16 cellular contexts compared by ENCODE assay signal in genomic region chr3:160677459-160677901, GRCh38. TPM values are rescaled to one million over a fixed set of nuclear protein-coding genes. Genes with fewer than 3 reads are reported as not detected.
A peak's percentile ranks its signal among the peaks of the same experiment; 100 is the strongest.
DNase-seq lines count a peak whose midpoint lies in the region; FAIRE-seq and TF ChIP-seq lines count a peak whose summit lies in the region.
"Had no signal": no experiment of that assay in that cellular context is flagged by ENCODE, and none has a peak within 500 bp of the region (broad histone marks: within the 10 kb centered on the region; RNA-seq: fewer than 3 reads in every experiment).

No MANE protein-coding gene starts in this region.

- peak; percentile 70 for DNase-seq in HT-29 (ENCODE audit: low spot score)
- DNase-seq in brain microvascular endothelial cell: peak; percentile 29
- peak; percentile 55 for DNase-seq in left kidney (ENCODE audit: low read depth, low spot score)
- no peak for DNase-seq in spleen
- no peak for DNase-seq in A172 (ENCODE audit: low spot score)
- no peak for DNase-seq in stimulated activated naive CD4-positive, alpha-beta T cell treated with Interleukin-2 at 50 U/mL for 16 hours (lab: John Stamatoyannopoulos, UW)
- DNase-seq in RCC 7860 (ENCODE audit: low spot score): no peak
- no peak for DNase-seq in NCI-H2227 treated with DMSO at 0.1 percent for 48 hours (lab: John Stamatoyannopoulos, UW)
- DNase-seq: activated CD4-positive, CD25-positive, alpha-beta regulatory T cell treated with anti-CD3 and anti-CD28 coated beads, Interleukin-2, amount 50 U/mL, for 72 hours; activated T-cell treated with anti-CD3 and anti-CD28 coated beads, Interleukin-2, amount 50 U/mL, for 4 hours; MM.1S; occipital lobe; stimulated activated CD4-positive, alpha-beta T cell treated with anti-CD3 and anti-CD28 coated beads, Interleukin-4, amount 100 ng/mL, for 1 hour; stimulated activated naive CD8-positive, alpha-beta T cell treated with anti-CD3 and anti-CD28 coated beads, Interleukin-15, amount 100 ng/mL, for 72 hours had no signal

- WGBS in spleen, 5 donors: 73 to 84% (median 77%) methylated on average over 4 of the region's 4 CpGs

- TF ChIP-seq CTCF in brain microvascular endothelial cell (IDR thresholded peaks at IDR 0.05; ENCODE audit: low read depth, low read length, missing control alignments) (no peak), spleen (IDR thresholded peaks at IDR 0.05 in 8 of 11, conservative IDR thresholded peaks at IDR 0.05 in 3 of 11) (no peak)

- in situ Hi-C loops in brain microvascular endothelial cell (cut with HindIII; ENCODE audit: low pct_ligation_motif_present, low sequenced_read_pairs): loop anchor here (25.0 kb wide), 1 partner anchor 260 kb away; no protein-coding TSS in a partner anchor

- H3K27ac ChIP-seq in brain microvascular endothelial cell (no peak overlapping the region), spleen (peak overlapping the region in 7 of 8 donors; percentile 10 to 61 (median 33))

- TF ChIP-seq POLR2A in spleen (IDR thresholded peaks at IDR 0.05): no peak

- no peak for FAIRE-seq in RCC 7860 (lab: Jason Lieb, UNC)

- H3K27me3 ChIP-seq in brain microvascular endothelial cell (replicated peaks) (no peaks in the 10 kb centered on the region), spleen (replicated peaks in 1 of 7) (no peaks in the 10 kb centered on the region)

- intact Hi-C loops in spleen (cut with DNase I; ENCODE audit: low total_unique reads): no loop called here

- no peaks in the 10 kb centered on the region for H3K9me3 ChIP-seq in spleen

- H3K4me3 ChIP-seq in brain microvascular endothelial cell (ENCODE audit: low read depth, low read length) (no peak overlapping the region), spleen (no peak overlapping the region)

- H3K36me3 ChIP-seq in brain microvascular endothelial cell (replicated peaks) (no peaks in the 10 kb centered on the region), spleen (no peaks in the 10 kb centered on the region)

- peaks cover 0 to 6% (median 0%) of the 10 kb centered on the region in 6 donors for H3K4me1 ChIP-seq in spleen

RNA-seq across cellular contexts. Expression of gene ARL14, which starts 0.5 kb away (rescaled TPM):
- total RNA-seq in HT-29 (2014; rRNA removed; shearing (Covaris generic)): 4.3 and 7.5 TPM in 2 replicates
- total RNA-seq in spleen: under 1 TPM in 1 of 7 donors, not detected in 6; 0.39 TPM
- polyA plus RNA-seq in spleen: under 1 TPM in 2 of 3 donors, not detected in 1; 0.11 to 0.26 TPM
- total RNA-seq in A172 (2014; rRNA removed; shearing (Covaris generic)): 0.21 and 0.43 TPM in 2 replicates
- total RNA-seq: activated T-cell treated with anti-CD3 and anti-CD28 coated beads, Interleukin-2, amount 50 U/mL, for 4 hours; NCI-H460; occipital lobe; SK-MEL-5 had no signal

Comparison
In these comparisons a context has a peak if more than half of its experiments do, and no peak if none do; other contexts are left out.
1. DNase-seq: peak in HT-29 (single experiment), brain microvascular endothelial cell (single experiment) and left kidney (single experiment); none in spleen (single experiment), A172 (single experiment), stimulated activated naive CD4-positive, alpha-beta T cell treated with Interleukin-2 at 50 U/mL for 16 hours (single experiment), RCC 7860 (single experiment) and NCI-H2227 treated with DMSO at 0.1 percent for 48 hours (single experiment).